In genomic region chr1:2541619-2542246, GRCh38 we compare ENCODE assay signal across 1 cellular context.
TF ChIP-seq lines count a peak whose summit lies in the region.

No MANE protein-coding gene starts in this region.

TF ChIP-seq in HepG2, 621 proteins besides CTCF, POLR2A, EP300 and RAD21 (continued from another document):
- TF ChIP-seq SALL1 (CRISPR knock-in tag; IDR thresholded peaks at IDR 0.05) (no peak; the same call in 1 of the 2 replicates), ZNF430 (CRISPR knock-in tag; IDR thresholded peaks at IDR 0.05) (no peak), KDM1A (CRISPR knock-in tag; IDR thresholded peaks at IDR 0.05) (peak; percentile 89), ZNF629 (CRISPR knock-in tag; conservative IDR thresholded peaks at IDR 0.05) (peak; percentile 97), KDM2A (CRISPR knock-in tag; IDR thresholded peaks at IDR 0.05; ENCODE audit: borderline replicate concordance, low read depth) (no peak), ZNF747 (CRISPR knock-in tag; IDR thresholded peaks at IDR 0.05; ENCODE audit: borderline replicate concordance) (no peak), ZNF589 (CRISPR knock-in tag; conservative IDR thresholded peaks at IDR 0.05) (no peak), ZNF557 (CRISPR knock-in tag; IDR thresholded peaks at IDR 0.05) (no peak), HNRNPUL1 (IDR thresholded peaks at IDR 0.05; ENCODE audit: low read depth, low read length) (no peak), MAF1 (CRISPR knock-in tag; IDR thresholded peaks at IDR 0.05; ENCODE audit: borderline replicate concordance) (no peak), ZNF598 (CRISPR knock-in tag; IDR thresholded peaks at IDR 0.05; ENCODE audit: borderline replicate concordance) (no peak), ZFP36L2 (CRISPR knock-in tag; IDR thresholded peaks at IDR 0.05) (no peak), HDAC1 (CRISPR knock-in tag; IDR thresholded peaks at IDR 0.05) (peak; percentile 54), ZNF282 (IDR thresholded peaks at IDR 0.05; ENCODE audit: partially characterized antibody) (no peak), HOXD1 (CRISPR knock-in tag; IDR thresholded peaks at IDR 0.05) (no peak), RAD51 (IDR thresholded peaks at IDR 0.05; ENCODE audit: borderline replicate concordance) (no peak), SAP130 (CRISPR knock-in tag; IDR thresholded peaks at IDR 0.05; ENCODE audit: low read depth) (peak; percentile 7; the same call in 1 of the 2 replicates), ZNF143 (CRISPR knock-in tag; IDR thresholded peaks at IDR 0.05) (no peak), ZUFSP (CRISPR knock-in tag; IDR thresholded peaks at IDR 0.05; ENCODE audit: borderline replicate concordance) (no peak), ZNF672 (CRISPR knock-in tag; IDR thresholded peaks at IDR 0.05) (no peak), NCOA5 (CRISPR knock-in tag; IDR thresholded peaks at IDR 0.05) (no peak), ZMYM3 (CRISPR knock-in tag; IDR thresholded peaks at IDR 0.05) (peak; percentile 94), RARG (CRISPR knock-in tag; IDR thresholded peaks at IDR 0.05; ENCODE audit: low read depth) (no peak)
- TF ChIP-seq, protein P1, sequence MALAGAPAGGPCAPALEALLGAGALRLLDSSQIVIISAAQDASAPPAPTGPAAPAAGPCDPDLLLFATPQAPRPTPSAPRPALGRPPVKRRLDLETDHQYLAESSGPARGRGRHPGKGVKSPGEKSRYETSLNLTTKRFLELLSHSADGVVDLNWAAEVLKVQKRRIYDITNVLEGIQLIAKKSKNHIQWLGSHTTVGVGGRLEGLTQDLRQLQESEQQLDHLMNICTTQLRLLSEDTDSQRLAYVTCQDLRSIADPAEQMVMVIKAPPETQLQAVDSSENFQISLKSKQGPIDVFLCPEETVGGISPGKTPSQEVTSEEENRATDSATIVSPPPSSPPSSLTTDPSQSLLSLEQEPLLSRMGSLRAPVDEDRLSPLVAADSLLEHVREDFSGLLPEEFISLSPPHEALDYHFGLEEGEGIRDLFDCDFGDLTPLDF (CRISPR knock-in tag; IDR thresholded peaks at IDR 0.05) = no peak
- TF ChIP-seq, protein P2, sequence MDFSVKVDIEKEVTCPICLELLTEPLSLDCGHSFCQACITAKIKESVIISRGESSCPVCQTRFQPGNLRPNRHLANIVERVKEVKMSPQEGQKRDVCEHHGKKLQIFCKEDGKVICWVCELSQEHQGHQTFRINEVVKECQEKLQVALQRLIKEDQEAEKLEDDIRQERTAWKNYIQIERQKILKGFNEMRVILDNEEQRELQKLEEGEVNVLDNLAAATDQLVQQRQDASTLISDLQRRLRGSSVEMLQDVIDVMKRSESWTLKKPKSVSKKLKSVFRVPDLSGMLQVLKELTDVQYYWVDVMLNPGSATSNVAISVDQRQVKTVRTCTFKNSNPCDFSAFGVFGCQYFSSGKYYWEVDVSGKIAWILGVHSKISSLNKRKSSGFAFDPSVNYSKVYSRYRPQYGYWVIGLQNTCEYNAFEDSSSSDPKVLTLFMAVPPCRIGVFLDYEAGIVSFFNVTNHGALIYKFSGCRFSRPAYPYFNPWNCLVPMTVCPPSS (IDR thresholded peaks at IDR 0.05) = no peak
TF ChIP-seq in HepG2: peak in this region for 10.
